Comparison of ENCODE assay signal across 14 cellular contexts in genomic region chr9:15935661-15936315, GRCh38.
DNase-seq lines count a peak whose midpoint lies in the region; TF ChIP-seq lines count a peak whose summit lies in the region.
"Had no signal": no experiment of that assay in that cellular context is flagged by ENCODE, and none has a peak within 500 bp of the region (broad histone marks: within the 10 kb centered on the region; RNA-seq: fewer than 3 reads in every experiment).

No MANE protein-coding gene starts in this region.

- H3K4me1 ChIP-seq in osteoblast (ENCODE audit: insufficient read depth, low read length) (peaks cover 22% of the 10 kb centered on the region), breast epithelium (no peaks in the 10 kb centered on the region)
- H3K4me1 ChIP-seq: body of pancreas had no signal

- intact Hi-C loops in breast epithelium (cut with DNase I; ENCODE audit: low total_unique reads), result no loop called here

- DNase-seq in GM04504 (ENCODE audit: low read depth) (peak; percentile 9), NCI-H345 (lab: John Stamatoyannopoulos, UW) (peak; percentile 65), dedifferentiated amniotic fluid mesenchymal stem cell (ENCODE audit: extremely low spot score) (peak; percentile 36), osteoblast (ENCODE audit: insufficient read length, low spot score, missing footprints) (no peak), breast epithelium (ENCODE audit: low spot score in 2 of 2) (no peak), AML-193 (lab: John Stamatoyannopoulos, UW) (no peak)
- no peak for DNase-seq in stimulated activated naive CD4-positive, alpha-beta T cell treated with Interleukin-2 at 50 U/mL for 16 hours (lab: John Stamatoyannopoulos, UW)
- DNase-seq: body of pancreas; H7; head of caudate nucleus; kidney glomerular epithelial cell; sigmoid colon; stimulated activated naive B cell treated with anti-CD40 and anti-IgM and Interleukin-4, amounts not matched to agents 10 μg/mL and 1 μg/mL and 100 μg/mL, for 72 hours; SW 1271 had no signal

- H3K27me3 ChIP-seq in osteoblast (ENCODE audit: insufficient read depth, low read length) (no peaks in the 10 kb centered on the region), breast epithelium (no peaks in the 10 kb centered on the region)
- H3K27me3 ChIP-seq: body of pancreas, sigmoid colon had no signal

- no peak overlapping the region for H3K4me3 ChIP-seq in osteoblast (ENCODE audit: insufficient read depth, low read length)
- no peak overlapping the region for H3K4me3 ChIP-seq in breast epithelium
- H3K4me3 ChIP-seq: body of pancreas, sigmoid colon had no signal

- no peaks in the 10 kb centered on the region for H3K9me3 ChIP-seq in osteoblast (ENCODE audit: low read depth, low read length)
- no peaks in the 10 kb centered on the region for H3K9me3 ChIP-seq in breast epithelium

- no peaks in the 10 kb centered on the region for H3K36me3 ChIP-seq in osteoblast (ENCODE audit: insufficient read depth, low read length)
- no peaks in the 10 kb centered on the region for H3K36me3 ChIP-seq in breast epithelium
- H3K36me3 ChIP-seq: sigmoid colon had no signal

- H3K79me2 ChIP-seq in osteoblast (ENCODE audit: insufficient read depth, low read length), result no peaks in the 10 kb centered on the region

- TF ChIP-seq POLR2A in breast epithelium (IDR thresholded peaks at IDR 0.05), result no peak

- H3K27ac ChIP-seq in osteoblast (ENCODE audit: low read depth, low read length) (peak overlapping the region; percentile 22), breast epithelium (no peak overlapping the region)
- H3K27ac ChIP-seq: body of pancreas, sigmoid colon had no signal

- no peak overlapping the region for H2AFZ ChIP-seq in osteoblast (ENCODE audit: low read length)

- H3K4me2 ChIP-seq in osteoblast (ENCODE audit: insufficient read depth, low read length), result peak overlapping the region; percentile 12

- H4K20me1 ChIP-seq in osteoblast (ENCODE audit: insufficient read depth, low read length), result no peaks in the 10 kb centered on the region

- no peak for TF ChIP-seq CTCF in osteoblast (IDR thresholded peaks at IDR 0.05; ENCODE audit: extremely low read depth, low read depth, low read length)
- TF ChIP-seq CTCF in breast epithelium (IDR thresholded peaks at IDR 0.05), result no peak

Comparison
In these comparisons a context has a peak if more than half of its experiments do, and no peak if none do; other contexts are left out.
1. DNase-seq: peak in GM04504 (single experiment), NCI-H345 (single experiment) and dedifferentiated amniotic fluid mesenchymal stem cell (single experiment); none in osteoblast (single experiment), breast epithelium (0 of 2), AML-193 (0 of 2) and stimulated activated naive CD4-positive, alpha-beta T cell treated with Interleukin-2 at 50 U/mL for 16 hours (single experiment).